ENCODE assay signal across 10 cellular contexts in genomic region chr6:164008902-164009301, GRCh38.
"Had no signal": no experiment of that assay in that cellular context is flagged by ENCODE, and none has a peak within 500 bp of the region (broad histone marks: within the 10 kb centered on the region; RNA-seq: fewer than 3 reads in every experiment).

No MANE protein-coding gene starts in this region.

- H3K9ac ChIP-seq: GM23248 had no signal

- H3K27ac ChIP-seq: GM23248, HL-60 had no signal

- H2AFZ ChIP-seq: GM23248 had no signal

- H3K4me3 Mint-ChIP-seq: HFFc6, IgD-negative memory B cell had no signal

- H3K4me3 ChIP-seq: GM23248, HAP-1 had no signal

- DNase-seq: GM23248, GOT3, H7, HFFc6, KBM-7 had no signal

- H3K9me3 ChIP-seq: HAP-1 had no signal

- H3K27ac Mint-ChIP-seq: HFFc6, IgD-negative memory B cell had no signal

- ATAC-seq: HCT116 had no signal

- FAIRE-seq: HTR-8/SVneo had no signal

- H3K4me1 ChIP-seq: HAP-1 had no signal

- H3K36me3 ChIP-seq: HAP-1 had no signal
